18 cellular contexts compared by ENCODE assay signal in the genomic region with DNA sequence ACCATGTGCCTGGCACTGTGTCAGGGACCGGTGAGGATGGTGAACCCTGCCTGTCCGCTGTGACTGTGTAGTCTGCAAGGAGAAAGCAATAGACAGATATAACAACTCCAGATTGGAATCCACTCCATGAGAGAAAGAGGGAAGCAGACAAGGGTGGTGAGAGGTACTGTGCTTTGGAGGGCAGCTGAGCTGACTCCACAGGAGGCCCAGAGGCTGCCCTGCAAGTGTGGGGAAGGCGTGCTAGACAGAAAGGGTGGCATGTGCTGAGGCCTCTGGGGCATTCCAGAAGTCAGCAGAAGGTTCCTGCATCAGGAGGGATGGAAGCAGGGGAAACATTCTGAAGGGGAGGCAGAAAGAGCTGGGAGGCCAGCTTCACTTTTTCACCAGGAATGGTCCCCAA. TPM values are rescaled to one million over a fixed set of nuclear protein-coding genes. Genes with fewer than 3 reads are reported as not detected.
"Had no signal": no experiment of that assay in that cellular context is flagged by ENCODE, and none has a peak within 500 bp of the region (broad histone marks: within the 10 kb centered on the region; RNA-seq: fewer than 3 reads in every experiment).

No MANE protein-coding gene starts in this region.

- H3K4me3 ChIP-seq: psoas muscle, right lobe of liver had no signal

- H3K9me3 Mint-ChIP-seq: mesothelial cell of epicardium; naive B cell; stimulated activated naive CD8-positive, alpha-beta T cell treated with anti-CD3 and anti-CD28 coated beads, Interleukin-15, Interleukin-2, amounts not matched to agents 100 ng/mL and 50 ng/mL, for 24 hours had no signal

- H3K27ac Mint-ChIP-seq: naive B cell; stimulated activated naive CD8-positive, alpha-beta T cell treated with anti-CD3 and anti-CD28 coated beads, Interleukin-15, Interleukin-2, amounts not matched to agents 100 ng/mL and 50 ng/mL, for 24 hours had no signal

- H3K36me3 Mint-ChIP-seq: mesothelial cell of epicardium had no signal

- H3K27ac ChIP-seq: brain microvascular endothelial cell, psoas muscle, right lobe of liver had no signal

- H3K4me3 Mint-ChIP-seq: mesothelial cell of epicardium; naive B cell; stimulated activated naive CD8-positive, alpha-beta T cell treated with anti-CD3 and anti-CD28 coated beads, Interleukin-15, Interleukin-2, amounts not matched to agents 100 ng/mL and 50 ng/mL, for 24 hours had no signal

- H3K27me3 ChIP-seq: right lobe of liver had no signal

- H3K36me3 ChIP-seq: brain microvascular endothelial cell, right lobe of liver had no signal

- H3K4me1 ChIP-seq: psoas muscle, right lobe of liver had no signal

- FAIRE-seq: endometrium, TTC549 had no signal

- ATAC-seq: right lobe of liver had no signal

- DNase-seq: activated CD4-positive, alpha-beta T cell treated with anti-CD3 and anti-CD28 coated beads, Interleukin-2, amount 50 U/mL, for 1 hour; activated naive CD4-positive, alpha-beta T cell treated with anti-CD3 and anti-CD28 coated beads, Interleukin-2, amount 50 U/mL, for 16 hours; hippocampal formation; naive B cell; occipital lobe; right lobe of liver; stimulated activated CD4-positive, alpha-beta T cell treated with anti-CD3 and anti-CD28 coated beads, Interleukin-2, amount 100 ng/mL, for 48 hours; T-helper 2 cell had no signal

- H3K9me3 ChIP-seq: psoas muscle, right lobe of liver had no signal

- H3K4me1 Mint-ChIP-seq: naive B cell had no signal

RNA-seq across cellular contexts. Expression of a gene that starts 39.3 kb away (rescaled TPM):
- total RNA-seq: cerebellum, dermis microvascular lymphatic vessel endothelial cell, liver, mesothelial cell of epicardium, occipital lobe, temporal lobe had no signal
